8 cellular contexts compared by ENCODE assay signal in genomic region chrX:23782455-23782854, GRCh38. TPM values are rescaled to one million over a fixed set of nuclear protein-coding genes. Genes with fewer than 3 reads are reported as not detected.
DNase-seq lines count a peak whose midpoint lies in the region; ATAC-seq and TF ChIP-seq lines count a peak whose summit lies in the region.

No MANE protein-coding gene starts in this region.

- peaks cover 22% of the 10 kb centered on the region for H3K4me1 Mint-ChIP-seq in progenitor cell of endocrine pancreas (ENCODE audit: low read depth)

- peak overlapping the region; percentile 86 for H3K27ac Mint-ChIP-seq in progenitor cell of endocrine pancreas

- TF ChIP-seq CTCF in GM12865 (IDR thresholded peaks at IDR 0.05; ENCODE audit: insufficient read depth, low read depth, low read length, missing control alignments) (no peak), Peyer's patch (IDR thresholded peaks at IDR 0.05) (no peak), epithelial cell of esophagus (IDR thresholded peaks at IDR 0.05; ENCODE audit: insufficient read depth, low read depth, low read length, missing control alignments) (no peak), progenitor cell of endocrine pancreas (IDR thresholded peaks at IDR 0.05; ENCODE audit: unreplicated experiment) (no peak)

- H3K36me3 Mint-ChIP-seq in progenitor cell of endocrine pancreas (ENCODE audit: insufficient read depth): peaks cover 17% of the 10 kb centered on the region

- H3K36me3 ChIP-seq in Peyer's patch: peaks cover 0 to 8% (median 0%) of the 10 kb centered on the region in 3 donors

- no peaks in the 10 kb centered on the region for H3K9me3 Mint-ChIP-seq in progenitor cell of endocrine pancreas (ENCODE audit: low read depth)

- peak overlapping the region; percentile 91 for H3K4me3 Mint-ChIP-seq in progenitor cell of endocrine pancreas (ENCODE audit: low read depth)

- ATAC-seq in GM18868 (IDR thresholded peaks at IDR 0.05; ENCODE audit: unreplicated experiment): no peak

- TF ChIP-seq POLR2A in Peyer's patch (IDR thresholded peaks at IDR 0.05): no peak

- no peaks in the 10 kb centered on the region for H3K27me3 Mint-ChIP-seq in progenitor cell of endocrine pancreas

- H3K27me3 ChIP-seq in Peyer's patch: no peaks in the 10 kb centered on the region

- H3K4me3 ChIP-seq in GM12865 (ENCODE audit: low read depth, low read length) (peak overlapping the region; percentile 35), Peyer's patch (peak overlapping the region in 2 of 4 donors; percentile 10 to 31), epithelial cell of esophagus (ENCODE audit: low read length) (peak overlapping the region; percentile 25)

- no peaks in the 10 kb centered on the region for H3K9me3 ChIP-seq in Peyer's patch

- H3K27ac ChIP-seq in Peyer's patch: peak overlapping the region; percentile 45 to 98 (median 80)

- DNase-seq in GM12865 (ENCODE audit: low read depth) (no peak), Peyer's patch (no peak), epithelial cell of esophagus (ENCODE audit: low read depth) (no peak), progenitor cell of endocrine pancreas (ENCODE audit: low spot score, unreplicated experiment) (no peak), DMS153 treated with DMSO at 0.1 percent for 48 hours (lab: John Stamatoyannopoulos, UW; ENCODE audit: unreplicated experiment) (no peak), SHP77 treated with DMSO at 0.1 percent for 48 hours (lab: John Stamatoyannopoulos, UW) (no peak), GDM1 (lab: John Stamatoyannopoulos, UW) (no peak)

- H3K4me1 ChIP-seq in Peyer's patch: no peaks in the 10 kb centered on the region

RNA-seq across cellular contexts. Expression of gene SAT1, which starts 0.5 kb away (rescaled TPM):
- total RNA-seq in Peyer's patch (100 to 1,000 TPM; 796 to 836 (median 832) TPM), progenitor cell of endocrine pancreas (193 and 242 TPM in 2 replicates)

RNA-seq across cellular contexts. Expression of gene ACOT9, which starts 39.4 kb away (rescaled TPM):
- total RNA-seq in Peyer's patch (10 to 100 TPM; 24.7 to 29.8 (median 28.6) TPM), progenitor cell of endocrine pancreas (33.8 and 36.1 TPM in 2 replicates)
